ENCODE assay signal across 10 cellular contexts in genomic region chr2:110114801-110115200, GRCh38. TPM values are rescaled to one million over a fixed set of nuclear protein-coding genes. Genes with fewer than 3 reads are reported as not detected.
DNase-seq lines count a peak whose midpoint lies in the region; ATAC-seq, FAIRE-seq and TF ChIP-seq lines count a peak whose summit lies in the region.
"Had no signal": no experiment of that assay in that cellular context is flagged by ENCODE, and none has a peak within 500 bp of the region (broad histone marks: within the 10 kb centered on the region; RNA-seq: fewer than 3 reads in every experiment).

No MANE protein-coding gene starts in this region.

- DNase-seq in heart right ventricle, result no peak
- DNase-seq in cardiac septum (ENCODE audit: low spot score), result no peak
- peak; percentile 51 for DNase-seq in bronchial epithelial cell (ENCODE audit: low read depth)
- no peak for DNase-seq in mesenchymal stem cell
- DNase-seq in uterus, result no peak
- DNase-seq in COR-L47 (lab: John Stamatoyannopoulos, UW), result no peak
- DNase-seq in NCI-H187 (lab: John Stamatoyannopoulos, UW), result no peak
- DNase-seq: anterior cingulate cortex had no signal

- H3K27ac ChIP-seq in heart right ventricle (peak overlapping the region; percentile 44 to 89 (median 84)), mesenchymal stem cell (ENCODE audit: low read length, poor library complexity, severe bottlenecking) (no peak overlapping the region), uterus (peak overlapping the region; percentile 54 to 59)

- no peak overlapping the region for H4K8ac ChIP-seq in mesenchymal stem cell (ENCODE audit: low read length)

- TF ChIP-seq POLR2A in uterus (IDR thresholded peaks at IDR 0.05), result no peak

- H3K27me3 ChIP-seq in heart right ventricle, result peaks cover 0 to 47% (median 31%) of the 10 kb centered on the region in 7 donors
- peaks cover 1% of the 10 kb centered on the region for H3K27me3 ChIP-seq in bronchial epithelial cell (ENCODE audit: control insufficient read depth, insufficient read depth, low read length)
- no peaks in the 10 kb centered on the region for H3K27me3 ChIP-seq in mesenchymal stem cell (ENCODE audit: control insufficient read depth in 1 of 2, insufficient read depth in 1 of 2, low read length in 2 of 2)
- H3K27me3 ChIP-seq in uterus, result peaks cover 5 to 18% of the 10 kb centered on the region in 2 donors
- H3K27me3 ChIP-seq: pancreas had no signal

- WGBS in heart right ventricle, 2 donors, result 65 to 78% methylated on average over 13 of the region's 13 CpGs
- WGBS in mesenchymal stem cell, result 83% methylated on average over 13 of the region's 13 CpGs

- no peak overlapping the region for H2AK5ac ChIP-seq in mesenchymal stem cell (ENCODE audit: low read length, severe bottlenecking)

- H3K4ac ChIP-seq in mesenchymal stem cell (ENCODE audit: low read depth in 1 of 2, low read length in 2 of 2), result no peak overlapping the region

- no peaks in the 10 kb centered on the region for H3K36me3 ChIP-seq in heart right ventricle
- no peaks in the 10 kb centered on the region for H3K36me3 ChIP-seq in bronchial epithelial cell (ENCODE audit: control insufficient read depth, insufficient read depth, low read length)
- H3K36me3 ChIP-seq in mesenchymal stem cell (ENCODE audit: control insufficient read depth in 1 of 2, insufficient read depth in 2 of 2, low read depth in 1 of 2, low read length in 2 of 2), result no peaks in the 10 kb centered on the region
- no peaks in the 10 kb centered on the region for H3K36me3 ChIP-seq in uterus
- H3K36me3 ChIP-seq: pancreas had no signal

- H3K23ac ChIP-seq in mesenchymal stem cell (ENCODE audit: low read length in 2 of 2), result no peak overlapping the region

- no peak overlapping the region for H2BK120ac ChIP-seq in mesenchymal stem cell (ENCODE audit: low read depth, low read length)

- H2BK5ac ChIP-seq in mesenchymal stem cell (ENCODE audit: low read depth, low read length, poor library complexity, severe bottlenecking), result no peak overlapping the region

- TF ChIP-seq CTCF in heart right ventricle (IDR thresholded peaks at IDR 0.05), result no peak
- TF ChIP-seq CTCF in bronchial epithelial cell (IDR thresholded peaks at IDR 0.05; ENCODE audit: insufficient read depth, low read length, severe bottlenecking), result no peak
- TF ChIP-seq CTCF in uterus (IDR thresholded peaks at IDR 0.05), result no peak

- H4K91ac ChIP-seq in mesenchymal stem cell (ENCODE audit: low read length), result no peak overlapping the region

- peaks cover 0 to 55% (median 21%) of the 10 kb centered on the region in 9 donors for H3K4me1 ChIP-seq in heart right ventricle
- peaks cover 9% of the 10 kb centered on the region for H3K4me1 ChIP-seq in mesenchymal stem cell (ENCODE audit: control insufficient read depth, insufficient read depth, low read depth, low read length)
- peaks cover 0 to 10% of the 10 kb centered on the region in 2 donors for H3K4me1 ChIP-seq in uterus

- no peak overlapping the region for H3K4me2 ChIP-seq in mesenchymal stem cell (ENCODE audit: low read length, poor library complexity, severe bottlenecking)

- no peak for FAIRE-seq in bronchial epithelial cell (lab: Jason Lieb, UNC)
- FAIRE-seq: pancreas had no signal

- intact Hi-C loops in heart right ventricle (cut with DNase I) (loop anchor here in 2 of 10 donors (5.0 kb wide), 2 partner anchors 38 to 42 kb away; no protein-coding TSS in a partner anchor), cardiac septum (cut with DNase I) (no loop called here), uterus (cut with DNase I; ENCODE audit: low total_unique reads) (no loop called here)

- no peak overlapping the region for H2AFZ ChIP-seq in mesenchymal stem cell (ENCODE audit: low read depth, low read length)

- H3K4me3 ChIP-seq in heart right ventricle (peak overlapping the region; percentile 4 to 68 (median 56)), bronchial epithelial cell (ENCODE audit: low read depth, low read length) (peak overlapping the region; percentile 92), mesenchymal stem cell (ENCODE audit: insufficient read depth in 1 of 2, low read depth in 1 of 2, low read length in 2 of 2) (peak overlapping the region in 1 of 2 experiments; percentile 79), uterus (peak overlapping the region in 1 of 2 donors; percentile 17)

- no peak for ATAC-seq in heart right ventricle
- ATAC-seq in SK-N-SH treated with all-trans-retinoic acid at 6 μM for 48 hours, result no peak

- no peaks in the 10 kb centered on the region for H3K79me1 ChIP-seq in mesenchymal stem cell (replicated peaks; ENCODE audit: low read length, poor library complexity, severe bottlenecking)

- H3K18ac ChIP-seq in mesenchymal stem cell (ENCODE audit: low read depth in 1 of 2, low read length in 2 of 2), result no peak overlapping the region

- H3K9me3 ChIP-seq in heart right ventricle (peaks cover 0 to 7% (median 0%) of the 10 kb centered on the region in 11 donors), mesenchymal stem cell (ENCODE audit: control insufficient read depth, low read length) (no peaks in the 10 kb centered on the region), uterus (no peaks in the 10 kb centered on the region)
- H3K9me3 ChIP-seq: pancreas had no signal

- no peak overlapping the region for H2BK15ac ChIP-seq in mesenchymal stem cell (ENCODE audit: low read depth, poor library complexity, severe bottlenecking)

- peak overlapping the region; percentile 77 for H3K9ac ChIP-seq in mesenchymal stem cell (ENCODE audit: low read length)

- no peak overlapping the region for H2BK12ac ChIP-seq in mesenchymal stem cell (ENCODE audit: low read length in 2 of 2)

- H3K14ac ChIP-seq in mesenchymal stem cell (ENCODE audit: low read length in 2 of 2), result no peak overlapping the region

TF ChIP-seq in SK-N-SH treated with all-trans-retinoic acid at 6 μM for 48 hours, 23 proteins besides CTCF, POLR2A, EP300 and RAD21:
- TF ChIP-seq ESRRG (CRISPR knock-in tag; IDR thresholded peaks at IDR 0.05), result no peak
- TF ChIP-seq, protein P1, sequence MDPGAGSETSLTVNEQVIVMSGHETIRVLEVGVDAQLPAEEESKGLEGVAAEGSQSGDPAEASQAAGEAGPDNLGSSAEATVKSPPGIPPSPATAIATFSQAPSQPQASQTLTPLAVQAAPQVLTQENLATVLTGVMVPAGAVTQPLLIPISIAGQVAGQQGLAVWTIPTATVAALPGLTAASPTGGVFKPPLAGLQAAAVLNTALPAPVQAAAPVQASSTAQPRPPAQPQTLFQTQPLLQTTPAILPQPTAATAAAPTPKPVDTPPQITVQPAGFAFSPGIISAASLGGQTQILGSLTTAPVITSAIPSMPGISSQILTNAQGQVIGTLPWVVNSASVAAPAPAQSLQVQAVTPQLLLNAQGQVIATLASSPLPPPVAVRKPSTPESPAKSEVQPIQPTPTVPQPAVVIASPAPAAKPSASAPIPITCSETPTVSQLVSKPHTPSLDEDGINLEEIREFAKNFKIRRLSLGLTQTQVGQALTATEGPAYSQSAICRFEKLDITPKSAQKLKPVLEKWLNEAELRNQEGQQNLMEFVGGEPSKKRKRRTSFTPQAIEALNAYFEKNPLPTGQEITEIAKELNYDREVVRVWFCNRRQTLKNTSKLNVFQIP (CRISPR knock-in tag; IDR thresholded peaks at IDR 0.05; ENCODE audit: borderline replicate concordance, low read depth), result no peak
- TF ChIP-seq, protein P2, sequence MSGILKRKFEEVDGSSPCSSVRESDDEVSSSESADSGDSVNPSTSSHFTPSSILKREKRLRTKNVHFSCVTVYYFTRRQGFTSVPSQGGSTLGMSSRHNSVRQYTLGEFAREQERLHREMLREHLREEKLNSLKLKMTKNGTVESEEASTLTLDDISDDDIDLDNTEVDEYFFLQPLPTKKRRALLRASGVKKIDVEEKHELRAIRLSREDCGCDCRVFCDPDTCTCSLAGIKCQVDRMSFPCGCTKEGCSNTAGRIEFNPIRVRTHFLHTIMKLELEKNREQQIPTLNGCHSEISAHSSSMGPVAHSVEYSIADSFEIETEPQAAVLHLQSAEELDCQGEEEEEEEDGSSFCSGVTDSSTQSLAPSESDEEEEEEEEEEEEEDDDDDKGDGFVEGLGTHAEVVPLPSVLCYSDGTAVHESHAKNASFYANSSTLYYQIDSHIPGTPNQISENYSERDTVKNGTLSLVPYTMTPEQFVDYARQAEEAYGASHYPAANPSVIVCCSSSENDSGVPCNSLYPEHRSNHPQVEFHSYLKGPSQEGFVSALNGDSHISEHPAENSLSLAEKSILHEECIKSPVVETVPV (CRISPR knock-in tag; IDR thresholded peaks at IDR 0.05), result no peak
- no peak for TF ChIP-seq ZNF70 (CRISPR knock-in tag; IDR thresholded peaks at IDR 0.05)
- TF ChIP-seq PATZ1 (CRISPR knock-in tag; IDR thresholded peaks at IDR 0.05; ENCODE audit: borderline replicate concordance), result no peak
- no peak for TF ChIP-seq ISL1 (CRISPR knock-in tag; IDR thresholded peaks at IDR 0.05)
- no peak for TF ChIP-seq TCF4 (CRISPR knock-in tag; IDR thresholded peaks at IDR 0.05; ENCODE audit: borderline replicate concordance)
- TF ChIP-seq OSR1 (CRISPR knock-in tag; IDR thresholded peaks at IDR 0.05), result no peak
- no peak for TF ChIP-seq ARNTL (CRISPR knock-in tag; IDR thresholded peaks at IDR 0.05; ENCODE audit: borderline replicate concordance, low read depth)
- TF ChIP-seq ZFP3 (CRISPR knock-in tag; IDR thresholded peaks at IDR 0.05), result no peak
- TF ChIP-seq RARB (CRISPR knock-in tag; IDR thresholded peaks at IDR 0.05), result no peak

RNA-seq across cellular contexts. Expression of gene MALL, which starts 0.8 kb away (rescaled TPM):
- total RNA-seq in heart right ventricle, result 10 to 100 TPM in 6 of 10 donors, 1 to 10 TPM in 4; 7.2 to 43.6 (median 11.4) TPM
- 10 to 100 TPM in 1 of 2 donors, 1 to 10 TPM in 1; 6.8 to 15.0 TPM for polyA plus RNA-seq in heart right ventricle
- total RNA-seq in cardiac septum, result 19.6 TPM
- 33.7 and 87.8 TPM in 2 replicates for total RNA-seq in bronchial epithelial cell
- 0.84 TPM for polyA plus RNA-seq in mesenchymal stem cell (2013, experiment 1 of 2)
- polyA plus RNA-seq in mesenchymal stem cell (2013, experiment 2 of 2), result 0.75 TPM
- 10 to 100 TPM in 3 of 4 donors, under 1 TPM in 1; 0.59 to 46.4 (median 16.4) TPM for total RNA-seq in uterus
